In genomic region chr20:15199698-15200097, GRCh38 we compare ENCODE assay signal across 13 cellular contexts.
DNase-seq lines count a peak whose midpoint lies in the region; ATAC-seq and TF ChIP-seq lines count a peak whose summit lies in the region.
"Had no signal": no experiment of that assay in that cellular context is flagged by ENCODE, and none has a peak within 500 bp of the region (broad histone marks: within the 10 kb centered on the region; RNA-seq: fewer than 3 reads in every experiment).

No MANE protein-coding gene starts in this region.

- H3K4me3 Mint-ChIP-seq in MCF 10A (ENCODE audit: unreplicated experiment): no peak overlapping the region

- H3K4me1 Mint-ChIP-seq in MCF 10A (ENCODE audit: insufficient read depth, unreplicated experiment): peaks cover 15% of the 10 kb centered on the region

- TF ChIP-seq CTCF in GM10248 (IDR thresholded peaks at IDR 0.05; ENCODE audit: control extremely low read depth, extremely low read depth, low read depth, missing control alignments) (no peak), MCF 10A (IDR thresholded peaks at IDR 0.05; ENCODE audit: unreplicated experiment) (no peak)

- H3K27ac Mint-ChIP-seq in MCF 10A (ENCODE audit: low read depth, unreplicated experiment): no peak overlapping the region

- H3K9me3 Mint-ChIP-seq in MCF 10A (ENCODE audit: unreplicated experiment): peaks cover 6% of the 10 kb centered on the region

- no peaks in the 10 kb centered on the region for H3K36me3 Mint-ChIP-seq in MCF 10A (ENCODE audit: insufficient read depth, unreplicated experiment)

- DNase-seq in GM10248 (ENCODE audit: extremely low spot score): peak; percentile 14
- no peak for DNase-seq in MCF 10A (ENCODE audit: unreplicated experiment)
- DNase-seq in epidermal melanocyte (ENCODE audit: insufficient read length, low spot score): no peak
- no peak for DNase-seq in NAMALWA (ENCODE audit: low spot score)
- DNase-seq: activated T-cell treated with anti-CD3 and anti-CD28 coated beads, Interleukin-2, amount 50 U/mL, for 1 hour; NCI-H1048; NCI-H524 treated with DMSO at 0.1 percent for 48 hours; SHP77 treated with DMSO at 0.1 percent for 48 hours; tibial artery had no signal

- CTCF ChIA-PET in GM10248 (lab: Yijun Ruan, JAX): no interaction called here
- CTCF ChIA-PET in MCF 10A (lab: Yijun Ruan, JAX): no interaction called here

- no peaks in the 10 kb centered on the region for H3K27me3 Mint-ChIP-seq in MCF 10A (ENCODE audit: insufficient read depth, unreplicated experiment)

- intact Hi-C loops in MCF 10A (cut with micrococcal nuclease): no loop called here

- no TSS peak for BruUV-seq in MCF 10A (replicated peaks; lab: Mats Ljungman, UMichigan)

- ATAC-seq in GM19328 (IDR thresholded peaks at IDR 0.05; ENCODE audit: unreplicated experiment) (peak; percentile 35), HG02588 (IDR thresholded peaks at IDR 0.05; ENCODE audit: unreplicated experiment) (peak; percentile 45), HG03175 (IDR thresholded peaks at IDR 0.05; ENCODE audit: unreplicated experiment) (peak; percentile 61), HG03521 (IDR thresholded peaks at IDR 0.05; ENCODE audit: unreplicated experiment) (no peak)

- POLR2A ChIA-PET in GM10248 (lab: Yijun Ruan, JAX): no interaction called here
- POLR2A ChIA-PET in MCF 10A (lab: Yijun Ruan, JAX): no interaction called here
